In the genomic region with DNA sequence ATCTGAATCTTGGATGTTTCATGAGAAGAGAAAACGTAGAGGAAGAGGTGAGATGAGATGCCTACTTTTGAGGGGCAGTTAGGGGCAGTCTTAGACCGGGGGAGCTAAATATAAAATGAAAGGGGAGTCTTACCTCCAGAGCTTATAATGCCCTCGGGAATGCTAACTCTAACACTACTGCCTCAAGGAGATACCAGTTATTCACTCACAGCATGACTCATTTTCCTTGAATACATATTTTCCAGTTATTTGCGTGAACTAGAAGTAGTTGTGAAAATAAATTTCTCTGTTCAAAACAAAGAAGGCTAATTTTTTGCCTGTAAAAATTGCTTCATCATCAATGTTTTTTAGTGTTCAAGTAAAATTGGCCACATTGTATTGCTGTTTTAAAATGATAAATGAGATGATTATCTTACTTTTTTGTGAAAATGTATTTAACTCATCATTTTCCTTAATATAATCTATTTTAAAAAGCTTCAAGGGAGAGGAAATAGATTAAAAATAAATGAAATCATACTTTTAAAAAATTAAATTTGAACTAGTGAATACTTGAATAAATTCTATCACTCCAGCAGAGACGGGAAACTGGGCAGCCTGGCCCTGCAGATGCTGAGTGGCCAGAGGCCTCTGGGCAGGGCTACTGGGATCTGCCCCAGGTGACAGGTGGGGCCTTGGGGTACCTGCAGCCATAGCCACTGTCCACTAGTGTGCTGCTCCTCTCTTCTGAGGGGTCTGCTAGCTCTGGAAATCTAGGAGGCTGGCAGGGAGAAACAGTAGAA, we compare ENCODE assay signal across 23 cellular contexts.
DNase-seq lines count a peak whose midpoint lies in the region; ATAC-seq, FAIRE-seq and TF ChIP-seq lines count a peak whose summit lies in the region.
"Had no signal": no experiment of that assay in that cellular context is flagged by ENCODE, and none has a peak within 500 bp of the region (broad histone marks: within the 10 kb centered on the region; RNA-seq: fewer than 3 reads in every experiment).

No MANE protein-coding gene starts in this region.

- H4K20me1 ChIP-seq in GM23338 (replicated peaks; ENCODE audit: insufficient read depth) (no peaks in the 10 kb centered on the region), endothelial cell of umbilical vein (replicated peaks; ENCODE audit: control insufficient read depth, extremely low read depth, insufficient read depth, low read length) (no peaks in the 10 kb centered on the region)

- TF ChIP-seq POLR2A in endothelial cell of umbilical vein (IDR thresholded peaks at IDR 0.05; ENCODE audit: low read depth, low read length) = no peak

- H3K27me3 Mint-ChIP-seq in GM23338 (ENCODE audit: insufficient read depth, low read depth, poor library complexity) (peaks cover 2% of the 10 kb centered on the region), WTC11 (ENCODE audit: low read depth) (no peaks in the 10 kb centered on the region)
- H3K27me3 Mint-ChIP-seq: activated naive CD4-positive, alpha-beta T cell treated with anti-CD3 and anti-CD28 coated beads, Interleukin-2, amount 50 U/mL, for 24 hours; CD8-positive, alpha-beta memory T cell had no signal

- no peaks in the 10 kb centered on the region for H3K79me2 ChIP-seq in GM23338 (replicated peaks; ENCODE audit: insufficient read depth)
- no peaks in the 10 kb centered on the region for H3K79me2 ChIP-seq in endothelial cell of umbilical vein (ENCODE audit: control insufficient read depth, insufficient read depth, low read length)

- no peak for TF ChIP-seq CTCF in GM23338 (conservative IDR thresholded peaks at IDR 0.05; ENCODE audit: low read depth in 2 of 2)
- no peak for TF ChIP-seq CTCF in WTC11 (IDR thresholded peaks at IDR 0.05)
- no peak for TF ChIP-seq CTCF in endothelial cell of umbilical vein (IDR thresholded peaks at IDR 0.05; ENCODE audit: extremely low read depth in 1 of 2, insufficient read depth in 1 of 2, low read depth in 1 of 2, low read length in 2 of 2)
- TF ChIP-seq CTCF in right atrium auricular region (IDR thresholded peaks at IDR 0.05) = no peak

- H3K4me3 Mint-ChIP-seq in GM23338 = no peak overlapping the region
- H3K4me3 Mint-ChIP-seq in WTC11 = no peak overlapping the region
- H3K4me3 Mint-ChIP-seq: activated naive CD4-positive, alpha-beta T cell treated with anti-CD3 and anti-CD28 coated beads, Interleukin-2, amount 50 U/mL, for 24 hours; activated T-cell treated with anti-CD3 and anti-CD28 coated beads, Interleukin-2, amount 50 U/mL, for 72 hours; CD8-positive, alpha-beta memory T cell; T-cell had no signal

- no peaks in the 10 kb centered on the region for H3K36me3 ChIP-seq in GM23338 (ENCODE audit: insufficient read depth)
- no peaks in the 10 kb centered on the region for H3K36me3 ChIP-seq in endothelial cell of umbilical vein (ENCODE audit: control insufficient read depth in 2 of 2, extremely low read depth in 1 of 2, insufficient read depth in 2 of 2, low read length in 2 of 2)
- no peaks in the 10 kb centered on the region for H3K36me3 ChIP-seq in right atrium auricular region
- H3K36me3 ChIP-seq: HAP-1, tibial artery had no signal

- no peak overlapping the region for H3K27ac ChIP-seq in GM23338 (ENCODE audit: low read depth)
- peak overlapping the region; percentile 36 for H3K27ac ChIP-seq in endothelial cell of umbilical vein (ENCODE audit: insufficient read depth, low read depth, low read length)
- H3K27ac ChIP-seq in right atrium auricular region = no peak overlapping the region
- H3K27ac ChIP-seq: tibial artery had no signal

- H3K27ac Mint-ChIP-seq in GM23338 (no peak overlapping the region), WTC11 (no peak overlapping the region)
- H3K27ac Mint-ChIP-seq: activated naive CD4-positive, alpha-beta T cell treated with anti-CD3 and anti-CD28 coated beads, Interleukin-2, amount 50 U/mL, for 24 hours; activated T-cell treated with anti-CD3 and anti-CD28 coated beads, Interleukin-2, amount 50 U/mL, for 72 hours; CD8-positive, alpha-beta memory T cell; T-cell had no signal

- no peaks in the 10 kb centered on the region for H3F3A ChIP-seq in GM23338 (replicated peaks; ENCODE audit: low read depth)

- dilution Hi-C loops in endothelial cell of umbilical vein (cut with MboI; ENCODE audit: extremely low pct_ligation_motif_present, low sequenced_read_pairs) = no loop called here

- H3K9me3 Mint-ChIP-seq in GM23338 (no peaks in the 10 kb centered on the region), WTC11 (peaks cover 1% of the 10 kb centered on the region; the same call in 1 of the 2 replicates)
- H3K9me3 Mint-ChIP-seq: activated T-cell treated with anti-CD3 and anti-CD28 coated beads, Interleukin-2, amount 50 U/mL, for 72 hours had no signal

- H3K27me3 ChIP-seq in GM23338 (ENCODE audit: insufficient read depth) = no peaks in the 10 kb centered on the region
- no peaks in the 10 kb centered on the region for H3K27me3 ChIP-seq in endothelial cell of umbilical vein (ENCODE audit: control insufficient read depth in 2 of 2, insufficient read depth in 2 of 2, low read length in 2 of 2)
- H3K27me3 ChIP-seq in right atrium auricular region = no peaks in the 10 kb centered on the region
- H3K27me3 ChIP-seq: tibial artery had no signal

- ATAC-seq in GM23338 = peak; percentile 92
- ATAC-seq in WTC11 = peak; percentile 90
- ATAC-seq in HG02759 (IDR thresholded peaks at IDR 0.05; ENCODE audit: unreplicated experiment) = no peak
- ATAC-seq: activated T-cell treated with anti-CD3 and anti-CD28 coated beads, Interleukin-2, amount 50 U/mL, for 72 hours; sciatic nerve; T-cell had no signal

- no peak overlapping the region for H3K4me2 ChIP-seq in GM23338
- H3K4me2 ChIP-seq in endothelial cell of umbilical vein (ENCODE audit: insufficient read depth, low read length) = peak overlapping the region; percentile 60

- H3K4me3 ChIP-seq in GM23338 = no peak overlapping the region
- no peak overlapping the region for H3K4me3 ChIP-seq in endothelial cell of umbilical vein (replicated peaks in 1 of 3; ENCODE audit: insufficient read depth in 1 of 3, low read depth in 1 of 3, low read length in 3 of 3)
- H3K4me3 ChIP-seq in right atrium auricular region = no peak overlapping the region
- H3K4me3 ChIP-seq: HAP-1, tibial artery had no signal

- no peak overlapping the region for H3K9ac ChIP-seq in endothelial cell of umbilical vein (replicated peaks; ENCODE audit: extremely low read depth, insufficient read depth, low read length)

- H3K9me2 ChIP-seq in GM23338 (ENCODE audit: insufficient read depth) = no peaks in the 10 kb centered on the region

- no peak overlapping the region; the same call in 1 of the 2 replicates for H2AFZ ChIP-seq in GM23338
- peak overlapping the region; percentile 75 for H2AFZ ChIP-seq in endothelial cell of umbilical vein (ENCODE audit: low read depth, low read length)

- POLR2A ChIA-PET in WTC11 (lab: Charles Lee) (no interaction called here), endothelial cell of umbilical vein (lab: Charles Lee) (no interaction called here)

- H3K9me3 ChIP-seq in endothelial cell of umbilical vein (replicated peaks; ENCODE audit: control insufficient read depth, insufficient read depth, low read length) (no peaks in the 10 kb centered on the region), right atrium auricular region (no peaks in the 10 kb centered on the region)
- H3K9me3 ChIP-seq: HAP-1, tibial artery had no signal

- no peaks in the 10 kb centered on the region for H3K36me3 Mint-ChIP-seq in GM23338 (ENCODE audit: low read depth)
- H3K36me3 Mint-ChIP-seq in WTC11 = no peaks in the 10 kb centered on the region
- H3K36me3 Mint-ChIP-seq: activated naive CD4-positive, alpha-beta T cell treated with anti-CD3 and anti-CD28 coated beads, Interleukin-2, amount 50 U/mL, for 24 hours; CD8-positive, alpha-beta memory T cell; T-cell had no signal

- DNase-seq in GM23338 (ENCODE audit: low spot score) (no peak), WTC11 (ENCODE audit: low spot score) (peak; percentile 22), endothelial cell of umbilical vein (ENCODE audit: low read depth, low spot score) (peak; percentile 78), pulmonary artery endothelial cell (ENCODE audit: low read depth, low spot score) (peak; percentile 56), right atrium auricular region (ENCODE audit: low spot score) (no peak), germinal center (ENCODE audit: low spot score) (no peak)
- no peak for DNase-seq in stimulated activated CD4-positive, alpha-beta T cell treated with anti-CD3 and anti-CD28 coated beads, Interleukin-4, amount 100 ng/mL, for 1 hour
- DNase-seq: activated T-cell treated with anti-CD3 and anti-CD28 coated beads, Interleukin-2, amount 50 U/mL, for 72 hours; CD8-positive, alpha-beta memory T cell; kidney glomerular epithelial cell; NCI-H1417; SHP77; stimulated activated naive CD4-positive, alpha-beta T cell; T-cell; tibial artery had no signal

- no peaks in the 10 kb centered on the region for H3K9me1 ChIP-seq in endothelial cell of umbilical vein (replicated peaks; ENCODE audit: control insufficient read depth, extremely low read depth, insufficient read depth, low read length)

- intact Hi-C loops in endothelial cell of umbilical vein (cut with micrococcal nuclease) = loop anchor here (2.0 kb wide), 1 partner anchor 47 kb away; no protein-coding TSS in a partner anchor

- H3K4me1 ChIP-seq in GM23338 (ENCODE audit: insufficient read depth) (0 out of 2 replicates have a peak, but pooled peaks cover 5% of the 10 kb centered on the region), endothelial cell of umbilical vein (ENCODE audit: control insufficient read depth, extremely low read depth, insufficient read depth, low read length) (peaks cover 8% of the 10 kb centered on the region), right atrium auricular region (no peaks in the 10 kb centered on the region)
- H3K4me1 ChIP-seq: HAP-1, tibial artery had no signal

- CTCF ChIA-PET in WTC11 (lab: Charles Lee) = interaction anchor here (0.8 to 0.9 kb wide), 2 partner anchors 65 to 181 kb away, joined by 3 read pairs; no protein-coding TSS in a partner anchor
- CTCF ChIA-PET in endothelial cell of umbilical vein (lab: Charles Lee) = interaction anchor here (1.0 to 1.6 kb wide), 3 partner anchors 136 to 487 kb away, joined by 4 to 6 read pairs (median 5); no protein-coding TSS in a partner anchor

- peak; percentile 82 for FAIRE-seq in endothelial cell of umbilical vein (lab: Jason Lieb, UNC)
- FAIRE-seq: colon, endometrium, frontal cortex, TTC549 had no signal

- BruUV-seq in endothelial cell of umbilical vein (replicated peaks; lab: Mats Ljungman, UMichigan) = no TSS peak

- H3K4me1 Mint-ChIP-seq in GM23338 = peaks cover 25% of the 10 kb centered on the region
- peaks cover 27% of the 10 kb centered on the region for H3K4me1 Mint-ChIP-seq in WTC11
- H3K4me1 Mint-ChIP-seq: activated naive CD4-positive, alpha-beta T cell treated with anti-CD3 and anti-CD28 coated beads, Interleukin-2, amount 50 U/mL, for 24 hours; CD8-positive, alpha-beta memory T cell; T-cell had no signal

TF ChIP-seq in GM23338, 12 proteins besides CTCF, POLR2A, EP300 and RAD21 (continues in another document):
- no peak for TF ChIP-seq ZNF114 (CRISPR knock-in tag; IDR thresholded peaks at IDR 0.05)
- TF ChIP-seq POLR2AphosphoS5 (IDR thresholded peaks at IDR 0.05; ENCODE audit: low read depth) = no peak

TF ChIP-seq in WTC11, 78 proteins besides CTCF, POLR2A, EP300 and RAD21 (continues in another document):
- TF ChIP-seq ZNF263 (CRISPR knock-in tag; IDR thresholded peaks at IDR 0.05; ENCODE audit: low read depth) = no peak
- no peak for TF ChIP-seq HMGA2 (CRISPR knock-in tag; IDR thresholded peaks at IDR 0.05)

TF ChIP-seq in endothelial cell of umbilical vein, 7 proteins besides CTCF, POLR2A, EP300 and RAD21 (continues in another document):
- TF ChIP-seq GATA2 (IDR thresholded peaks at IDR 0.05; ENCODE audit: insufficient read depth, insufficient read length, low read depth, low read length) = no peak

Comparison
In these comparisons a context has a peak if more than half of its experiments do, and no peak if none do; other contexts are left out.
1. DNase-seq: peak in WTC11 (single experiment), endothelial cell of umbilical vein (single experiment) and pulmonary artery endothelial cell (single experiment); none in GM23338 (single experiment), stimulated activated CD4-positive, alpha-beta T cell treated with anti-CD3 and anti-CD28 coated beads, Interleukin-4, amount 100 ng/mL, for 1 hour (single experiment), right atrium auricular region (single experiment) and germinal center (single experiment).